In genomic region chr6:3911614-3912336, GRCh38 we compare ENCODE assay signal across 10 cellular contexts.
A peak's percentile ranks its signal among the peaks of the same experiment; 100 is the strongest.
DNase-seq lines count a peak whose midpoint lies in the region; ATAC-seq, FAIRE-seq and TF ChIP-seq lines count a peak whose summit lies in the region.
"Had no signal": no experiment of that assay in that cellular context is flagged by ENCODE, and none has a peak within 500 bp of the region (broad histone marks: within the 10 kb centered on the region; RNA-seq: fewer than 3 reads in every experiment).

No MANE protein-coding gene starts in this region.

- no peak overlapping the region for H2AFZ ChIP-seq in smooth muscle cell (ENCODE audit: low read depth)

- H3K4me3 Mint-ChIP-seq in activated CD8-positive, alpha-beta T cell treated with anti-CD3 and anti-CD28 coated beads, Interleukin-2, amount 10 ng/mL, durations not matched to agents 7 days and 5 days = no peak overlapping the region
- H3K4me3 Mint-ChIP-seq: naive thymus-derived CD8-positive, alpha-beta T cell had no signal

- H3K27me3 Mint-ChIP-seq in activated CD8-positive, alpha-beta T cell treated with anti-CD3 and anti-CD28 coated beads, Interleukin-2, amount 10 ng/mL, durations not matched to agents 7 days and 5 days (ENCODE audit: low read depth) = peaks cover 61% of the 10 kb centered on the region

- no peak for ATAC-seq in GM18907 (IDR thresholded peaks at IDR 0.05; ENCODE audit: unreplicated experiment)
- ATAC-seq in activated CD8-positive, alpha-beta T cell treated with anti-CD3 and anti-CD28 coated beads, Interleukin-2, amount 10 ng/mL, durations not matched to agents 7 days and 5 days = no peak
- ATAC-seq: naive thymus-derived CD8-positive, alpha-beta T cell had no signal

- TF ChIP-seq POLR2A in GM12892 (IDR thresholded peaks at IDR 0.05; ENCODE audit: low read depth, low read length) = no peak

- H3K36me3 ChIP-seq in right atrium auricular region = no peaks in the 10 kb centered on the region
- no peaks in the 10 kb centered on the region for H3K36me3 ChIP-seq in smooth muscle cell (ENCODE audit: low read depth)

- peaks cover 11% of the 10 kb centered on the region for H3F3A ChIP-seq in smooth muscle cell (ENCODE audit: low read depth)

- peak overlapping the region; percentile 61 for H3K4me2 ChIP-seq in smooth muscle cell

- no peak overlapping the region for H3K27ac Mint-ChIP-seq in activated CD8-positive, alpha-beta T cell treated with anti-CD3 and anti-CD28 coated beads, Interleukin-2, amount 10 ng/mL, durations not matched to agents 7 days and 5 days
- H3K27ac Mint-ChIP-seq: naive thymus-derived CD8-positive, alpha-beta T cell had no signal

- H3K27me3 ChIP-seq in right atrium auricular region (no peaks in the 10 kb centered on the region), smooth muscle cell (ENCODE audit: low read depth) (no peaks in the 10 kb centered on the region)

- H3K4me1 ChIP-seq in right atrium auricular region = peaks cover 0 to 49% of the 10 kb centered on the region in 2 donors
- peaks cover 17% of the 10 kb centered on the region for H3K4me1 ChIP-seq in smooth muscle cell (ENCODE audit: low read depth)

- DNase-seq in HCEC 1CT = peak; percentile 69
- peak; percentile 85 for DNase-seq in right atrium auricular region (ENCODE audit: low spot score)
- peak; percentile 34 for DNase-seq in smooth muscle cell (lab: John Stamatoyannopoulos, UW; ENCODE audit: unreplicated experiment)
- DNase-seq in D721Med (ENCODE audit: insufficient read length, low spot score) = no peak
- DNase-seq in GM12892 (ENCODE audit: insufficient read length) = no peak
- no peak for DNase-seq in activated CD8-positive, alpha-beta T cell treated with anti-CD3 and anti-CD28 coated beads, Interleukin-2, amount 10 ng/mL, durations not matched to agents 7 days and 5 days
- DNase-seq: naive thymus-derived CD8-positive, alpha-beta T cell; NCI-H2081 treated with DMSO at 0.1 percent for 48 hours had no signal

- no peaks in the 10 kb centered on the region for H3K9me3 Mint-ChIP-seq in activated CD8-positive, alpha-beta T cell treated with anti-CD3 and anti-CD28 coated beads, Interleukin-2, amount 10 ng/mL, durations not matched to agents 7 days and 5 days (ENCODE audit: insufficient read depth)

- POLR2A ChIA-PET in activated CD8-positive, alpha-beta T cell treated with anti-CD3 and anti-CD28 coated beads, Interleukin-2, amount 10 ng/mL, durations not matched to agents 7 days and 5 days (lab: Charles Lee) = no interaction called here

- H3K4me3 ChIP-seq in right atrium auricular region = no peak overlapping the region
- no peak overlapping the region for H3K4me3 ChIP-seq in smooth muscle cell

- 24% methylated on average over 8 of the region's 8 CpGs for WGBS in smooth muscle cell (ENCODE audit: low lambda C conversion rate)

- TF ChIP-seq CTCF in right atrium auricular region (IDR thresholded peaks at IDR 0.05) (no peak), smooth muscle cell (IDR thresholded peaks at IDR 0.05; ENCODE audit: borderline replicate concordance, insufficient read depth, poor library complexity, severe bottlenecking) (no peak), D721Med (IDR thresholded peaks at IDR 0.05; ENCODE audit: insufficient read depth, missing control alignments) (no peak)

- H3K9ac ChIP-seq in smooth muscle cell (ENCODE audit: low read depth) = no peak overlapping the region

- H3K27ac ChIP-seq in angular gyrus (ENCODE audit: low read depth, low read length) (peak overlapping the region; percentile 32), right atrium auricular region (peak overlapping the region; percentile 87 to 95), smooth muscle cell (ENCODE audit: low read depth) (peak overlapping the region; percentile 94)

- CTCF ChIA-PET in activated CD8-positive, alpha-beta T cell treated with anti-CD3 and anti-CD28 coated beads, Interleukin-2, amount 10 ng/mL, durations not matched to agents 7 days and 5 days (lab: Charles Lee) = interaction anchor here (1.1 to 3.4 kb wide), 2 partner anchors 63 to 66 kb away, joined by 3 to 9 read pairs; partner anchors contain the start of gene FAM50B

- H4K20me1 ChIP-seq in smooth muscle cell (ENCODE audit: low read depth) = no peaks in the 10 kb centered on the region

- FAIRE-seq in D721Med (lab: Jason Lieb, UNC) = no peak
- no peak for FAIRE-seq in GM12892 (lab: Jason Lieb, UNC)

- H3K9me3 ChIP-seq in right atrium auricular region = no peaks in the 10 kb centered on the region
- H3K9me3 ChIP-seq in smooth muscle cell (replicated peaks; ENCODE audit: low read depth) = no peaks in the 10 kb centered on the region

- peaks cover 30% of the 10 kb centered on the region for H3K4me1 Mint-ChIP-seq in activated CD8-positive, alpha-beta T cell treated with anti-CD3 and anti-CD28 coated beads, Interleukin-2, amount 10 ng/mL, durations not matched to agents 7 days and 5 days (ENCODE audit: low read depth)

- no peaks in the 10 kb centered on the region for H3K36me3 Mint-ChIP-seq in activated CD8-positive, alpha-beta T cell treated with anti-CD3 and anti-CD28 coated beads, Interleukin-2, amount 10 ng/mL, durations not matched to agents 7 days and 5 days (ENCODE audit: low read depth)
- H3K36me3 Mint-ChIP-seq: naive thymus-derived CD8-positive, alpha-beta T cell had no signal

- no peaks in the 10 kb centered on the region for H3K79me2 ChIP-seq in smooth muscle cell (ENCODE audit: low read depth)

Comparison
In these comparisons a context has a peak if more than half of its experiments do, and no peak if none do; other contexts are left out.
1. DNase-seq: peak in HCEC 1CT (single experiment), right atrium auricular region (single experiment) and smooth muscle cell (single experiment); none in D721Med (single experiment), GM12892 (single experiment) and activated CD8-positive, alpha-beta T cell treated with anti-CD3 and anti-CD28 coated beads, Interleukin-2, amount 10 ng/mL, durations not matched to agents 7 days and 5 days (single experiment).
2. H3K27ac ChIP-seq: peak in every context shown above with its lines; median percentile 94 in smooth muscle cell; 91 in right atrium auricular region; 32 in angular gyrus.